23 cellular contexts compared by ENCODE assay signal in genomic region chr20:17890330-17890729, GRCh38.
A peak's percentile ranks its signal among the peaks of the same experiment; 100 is the strongest.
DNase-seq lines count a peak whose midpoint lies in the region; ATAC-seq, FAIRE-seq and TF ChIP-seq lines count a peak whose summit lies in the region.
"Had no signal": no experiment of that assay in that cellular context is flagged by ENCODE, and none has a peak within 500 bp of the region (broad histone marks: within the 10 kb centered on the region; RNA-seq: fewer than 3 reads in every experiment).

No MANE protein-coding gene starts in this region.

- H4K8ac ChIP-seq in IMR-90 (ENCODE audit: low read depth in 2 of 2, low read length in 2 of 2), result no peak overlapping the region

- H3K27me3 ChIP-seq in SK-N-SH (ENCODE audit: insufficient read depth), result no peaks in the 10 kb centered on the region
- H3K27me3 ChIP-seq in IMR-90 (ENCODE audit: control insufficient read depth, insufficient read depth, low read length), result no peaks in the 10 kb centered on the region
- no peaks in the 10 kb centered on the region for H3K27me3 ChIP-seq in CD8-positive, alpha-beta memory T cell (ENCODE audit: insufficient read depth, low read length, poor library complexity, severe bottlenecking)
- H3K27me3 ChIP-seq: BLaER1 had no signal

- no peak for TF ChIP-seq POLR2A in IMR-90 (IDR thresholded peaks at IDR 0.05; ENCODE audit: low read depth, low read length)

- H4K5ac ChIP-seq in IMR-90 (ENCODE audit: low read depth, low read length), result no peak overlapping the region

- H3K18ac ChIP-seq in IMR-90 (ENCODE audit: low read depth, low read length), result no peak overlapping the region

- TF ChIP-seq CTCF in SK-N-SH (IDR thresholded peaks at IDR 0.05) (no peak), IMR-90 (conservative IDR thresholded peaks at IDR 0.05; ENCODE audit: low read depth, low read length) (no peak)

- no peaks in the 10 kb centered on the region for H3F3A ChIP-seq in SK-N-SH (replicated peaks; ENCODE audit: insufficient read depth)

- H3K27ac Mint-ChIP-seq in CD8-positive, alpha-beta memory T cell, result no peak overlapping the region
- H3K27ac Mint-ChIP-seq: B cell; CD4-positive, CD25-positive, alpha-beta regulatory T cell; CD8-positive, alpha-beta T cell; HFFc6 had no signal

- H3K4me1 ChIP-seq in SK-N-SH (ENCODE audit: control insufficient read depth in 1 of 2, insufficient read depth in 2 of 2, low read depth in 1 of 2, low read length in 1 of 2) (peaks cover 0 to 5% of the 10 kb centered on the region in 2 experiments; a peak in 1 of 4 replicates), IMR-90 (ENCODE audit: control insufficient read depth, insufficient read depth, low read length) (peaks cover 7% of the 10 kb centered on the region; the same call in 1 of the 2 replicates)
- no peaks in the 10 kb centered on the region for H3K4me1 ChIP-seq in CD8-positive, alpha-beta memory T cell (ENCODE audit: insufficient read depth, low read length)
- H3K4me1 ChIP-seq: HAP-1 had no signal

- peaks cover 0 to 5% (median 0%) of the 10 kb centered on the region in 5 donors for H3K9me3 Mint-ChIP-seq in CD8-positive, alpha-beta memory T cell

- no peak overlapping the region for H4K91ac ChIP-seq in IMR-90 (ENCODE audit: insufficient read depth, low read depth, low read length)

- no peak for ATAC-seq in SK-N-SH treated with all-trans-retinoic acid at 6 μM for 48 hours
- ATAC-seq in IMR-90 (ENCODE audit: low read depth), result no peak
- ATAC-seq: CD8-positive, alpha-beta T cell had no signal

- H2AK5ac ChIP-seq in IMR-90 (ENCODE audit: low read depth, low read length), result no peak overlapping the region

- DNase-seq in SK-N-SH (no peak), IMR-90 (no peak), mesenteric fat pad (ENCODE audit: low spot score) (peak; percentile 57), RCC 7860 (ENCODE audit: low spot score) (no peak), NCI-H1105 (lab: John Stamatoyannopoulos, UW) (no peak)
- no peak for DNase-seq in CD8-positive, alpha-beta memory T cell
- DNase-seq: CD4-positive, CD25-positive, alpha-beta regulatory T cell; CD8-positive, alpha-beta T cell; DMS 273 treated with DMSO at 0.1 percent for 48 hours; DMS79; EL; GDM1; HFFc6 had no signal

- WGBS in SK-N-SH (ENCODE audit: low lambda C conversion rate), result 37% methylated on average over 3 of the region's 3 CpGs
- WGBS in IMR-90 (ENCODE audit: extremely low coverage in 2 of 2, insufficient read length in 1 of 2), 2 experiments, result no CpG with 5 or more reads among the region's 3 CpGs

- intact Hi-C loops in IMR-90 (cut with micrococcal nuclease), result no loop called here

- peaks cover 3% of the 10 kb centered on the region; the same call in 1 of the 2 replicates for H3K9me1 ChIP-seq in IMR-90 (ENCODE audit: insufficient read depth, low read length)

- no peak overlapping the region for H2AK9ac ChIP-seq in IMR-90 (replicated peaks; ENCODE audit: low read depth, low read length, poor library complexity)

- H3K36me3 ChIP-seq in SK-N-SH (replicated peaks in 1 of 2; ENCODE audit: control insufficient read depth in 1 of 2, insufficient read depth in 2 of 2, low read length in 1 of 2), result no peaks in the 10 kb centered on the region
- H3K36me3 ChIP-seq in IMR-90 (ENCODE audit: control insufficient read depth, insufficient read depth, low read length), result no peaks in the 10 kb centered on the region
- H3K36me3 ChIP-seq in CD8-positive, alpha-beta memory T cell (ENCODE audit: insufficient read depth, low read length), result no peaks in the 10 kb centered on the region
- H3K36me3 ChIP-seq: BLaER1, HAP-1 had no signal

- in situ Hi-C loops in IMR-90 (cut with MboI; ENCODE audit: low sequenced_read_pairs), result no loop called here

- no peak overlapping the region for H3K4me3 Mint-ChIP-seq in CD8-positive, alpha-beta memory T cell
- H3K4me3 Mint-ChIP-seq: B cell; CD4-positive, CD25-positive, alpha-beta regulatory T cell; CD8-positive, alpha-beta T cell; HFFc6 had no signal

- H3K79me2 ChIP-seq in SK-N-SH (ENCODE audit: insufficient read depth), result no peaks in the 10 kb centered on the region

- no peak overlapping the region for H3K27ac ChIP-seq in SK-N-SH (ENCODE audit: low read depth in 2 of 2, low read length in 1 of 2)
- H3K27ac ChIP-seq in IMR-90 (ENCODE audit: insufficient read depth, low read length), result no peak overlapping the region
- H3K27ac ChIP-seq in CD8-positive, alpha-beta memory T cell (ENCODE audit: low read depth, low read length), result no peak overlapping the region
- H3K27ac ChIP-seq: 22Rv1, BLaER1, C4-2B had no signal

- no peak for FAIRE-seq in RCC 7860 (lab: Jason Lieb, UNC)
- FAIRE-seq: A204.1, D721Med, GM12891, GM18507 had no signal

- no peak overlapping the region for H2BK20ac ChIP-seq in IMR-90 (ENCODE audit: low read depth, low read length)

- H2BK15ac ChIP-seq in IMR-90 (ENCODE audit: low read depth, low read length), result no peak overlapping the region

- no peak for TF ChIP-seq EP300 in SK-N-SH (IDR thresholded peaks at IDR 0.05; ENCODE audit: borderline replicate concordance in 1 of 2, low read depth in 1 of 2, low read length in 1 of 2)

- H3K56ac ChIP-seq in IMR-90 (ENCODE audit: extremely low read depth, insufficient read depth, low read length), result no peak overlapping the region

- H3K79me1 ChIP-seq in IMR-90 (ENCODE audit: low read depth in 1 of 2, low read length in 2 of 2), result peaks cover 0 to 5% of the 10 kb centered on the region in 2 experiments; a peak in 3 of 4 replicates

- BruUV-seq in IMR-90 (replicated peaks; lab: Mats Ljungman, UMichigan), result no TSS peak

- H3K27me3 Mint-ChIP-seq in CD8-positive, alpha-beta memory T cell, result peaks cover 19 to 53% of the 10 kb centered on the region in 2 donors

- CTCF ChIA-PET in SK-N-SH (lab: Yijun Ruan, JAX) (interaction anchor here (0.6 to 1.1 kb wide), 2 partner anchors 9 to 177 kb away, joined by 3 to 4 read pairs; no protein-coding TSS in a partner anchor), IMR-90 (lab: Yijun Ruan, JAX) (no interaction called here)
- CTCF ChIA-PET in CD8-positive, alpha-beta memory T cell (lab: Charles Lee), result interaction anchor here (0.8 kb wide), 1 partner anchor 210 kb away, joined by 3 read pairs; no protein-coding TSS in a partner anchor

- no peak overlapping the region for H3K23ac ChIP-seq in IMR-90 (ENCODE audit: low read depth, low read length)

- peaks cover 0 to 4% (median 0%) of the 10 kb centered on the region in 3 donors for H3K36me3 Mint-ChIP-seq in CD8-positive, alpha-beta memory T cell
- H3K36me3 Mint-ChIP-seq: CD4-positive, CD25-positive, alpha-beta regulatory T cell; CD8-positive, alpha-beta T cell had no signal

- no peak overlapping the region for H3K4ac ChIP-seq in IMR-90 (ENCODE audit: low read depth, low read length)

- no peaks in the 10 kb centered on the region for H3K9me3 ChIP-seq in SK-N-SH
- peaks cover 11% of the 10 kb centered on the region for H3K9me3 ChIP-seq in IMR-90 (ENCODE audit: control insufficient read depth, insufficient read depth, low read length)
- H3K9me3 ChIP-seq in CD8-positive, alpha-beta memory T cell (ENCODE audit: low read length), result no peaks in the 10 kb centered on the region

- H3K9ac ChIP-seq in SK-N-SH (no peak overlapping the region), IMR-90 (ENCODE audit: low read depth, low read length) (no peak overlapping the region)
- H3K9ac ChIP-seq: BLaER1 had no signal

- H2BK5ac ChIP-seq in IMR-90 (ENCODE audit: low read depth, low read length, poor library complexity, severe bottlenecking), result no peak overlapping the region

- no peak for TF ChIP-seq RAD21 in SK-N-SH (IDR thresholded peaks at IDR 0.05; ENCODE audit: low read length)
- no peak for TF ChIP-seq RAD21 in IMR-90 (IDR thresholded peaks at IDR 0.05; ENCODE audit: low read length)

- no peaks in the 10 kb centered on the region for H3K9me2 ChIP-seq in SK-N-SH

- H3K4me1 Mint-ChIP-seq in CD8-positive, alpha-beta memory T cell, result no peaks in the 10 kb centered on the region

- H3K14ac ChIP-seq in IMR-90 (replicated peaks; ENCODE audit: low read depth, low read length), result no peak overlapping the region

- H4K20me1 ChIP-seq in SK-N-SH (ENCODE audit: insufficient read depth) (no peaks in the 10 kb centered on the region), IMR-90 (ENCODE audit: insufficient read depth, low read length) (no peaks in the 10 kb centered on the region)
- H4K20me1 ChIP-seq: BLaER1 had no signal

- dilution Hi-C loops in IMR-90 (cut with HindIII; ENCODE audit: low sequenced_read_pairs, unreplicated experiment), result no loop called here

- no peak overlapping the region for H3K4me2 ChIP-seq in SK-N-SH
- H3K4me2 ChIP-seq in IMR-90 (ENCODE audit: low read depth, low read length), result no peak overlapping the region
- H3K4me2 ChIP-seq: BLaER1 had no signal

- no peak overlapping the region for H3K4me3 ChIP-seq in SK-N-SH (ENCODE audit: low read depth in 2 of 2, low read length in 1 of 2)
- H3K4me3 ChIP-seq in IMR-90 (ENCODE audit: insufficient read depth, low read depth, low read length), result no peak overlapping the region
- H3K4me3 ChIP-seq in CD8-positive, alpha-beta memory T cell (ENCODE audit: low read length), result no peak overlapping the region
- H3K4me3 ChIP-seq: BLaER1, HAP-1 had no signal

- H2AFZ ChIP-seq in SK-N-SH (ENCODE audit: low read depth), result no peak overlapping the region
- H2AFZ ChIP-seq in IMR-90 (replicated peaks; ENCODE audit: low read length, poor library complexity), result peak overlapping the region; percentile 17

- H2BK120ac ChIP-seq in IMR-90 (ENCODE audit: low read depth, low read length), result no peak overlapping the region

- POLR2A ChIA-PET in SK-N-SH (lab: Yijun Ruan, JAX) (no interaction called here), IMR-90 (lab: Charles Lee; ENCODE audit: unreplicated experiment) (no interaction called here)
- POLR2A ChIA-PET in CD8-positive, alpha-beta memory T cell (lab: Charles Lee), result no interaction called here

TF ChIP-seq in SK-N-SH, 30 proteins besides CTCF, POLR2A, EP300 and RAD21 (continues in another document):
- TF ChIP-seq MXI1 (IDR thresholded peaks at IDR 0.05; ENCODE audit: low read depth, low read length) (no peak), YY1 (IDR thresholded peaks at IDR 0.05; ENCODE audit: low read depth) (no peak)

TF ChIP-seq in IMR-90, 13 proteins besides CTCF, POLR2A, EP300 and RAD21:
- TF ChIP-seq SMC3 (IDR thresholded peaks at IDR 0.05; ENCODE audit: low read depth, low read length) (no peak), BHLHE40 (IDR thresholded peaks at IDR 0.05; ENCODE audit: low read depth, low read length) (no peak), RFX5 (IDR thresholded peaks at IDR 0.05; ENCODE audit: low read depth, low read length) (no peak), CEBPB (IDR thresholded peaks at IDR 0.05; ENCODE audit: low read depth, low read length) (no peak), RCOR1 (IDR thresholded peaks at IDR 0.05; ENCODE audit: insufficient replicate concordance, low read length) (no peak), FOS (IDR thresholded peaks at IDR 0.05; ENCODE audit: low read depth, low read length) (no peak)
